ENCODE assay signal across 17 cellular contexts in genomic region chr5:111996574-111996973, GRCh38.
DNase-seq lines count a peak whose midpoint lies in the region; ATAC-seq and TF ChIP-seq lines count a peak whose summit lies in the region.
"Had no signal": no experiment of that assay in that cellular context is flagged by ENCODE, and none has a peak within 500 bp of the region (broad histone marks: within the 10 kb centered on the region; RNA-seq: fewer than 3 reads in every experiment).

No MANE protein-coding gene starts in this region.

- no peaks in the 10 kb centered on the region for H3K9me3 ChIP-seq in SJSA1 (replicated peaks)
- H3K9me3 ChIP-seq in osteoblast (ENCODE audit: low read depth, low read length): no peaks in the 10 kb centered on the region

- no peak overlapping the region for H2AFZ ChIP-seq in osteoblast (ENCODE audit: low read length)

- ATAC-seq in GM18868 (IDR thresholded peaks at IDR 0.05; ENCODE audit: unreplicated experiment) (peak; percentile 50), HG02981 (IDR thresholded peaks at IDR 0.05; ENCODE audit: unreplicated experiment) (peak; percentile 57)
- ATAC-seq: A549, T-helper 17 cell had no signal

- H3K4me1 ChIP-seq in SJSA1 (replicated peaks) (peaks cover 40% of the 10 kb centered on the region), osteoblast (ENCODE audit: insufficient read depth, low read length) (peaks cover 40% of the 10 kb centered on the region)
- H3K4me1 ChIP-seq: A549 had no signal

- H3K4me3 ChIP-seq in SJSA1 (no peak overlapping the region), osteoblast (ENCODE audit: insufficient read depth, low read length) (no peak overlapping the region)
- H3K4me3 ChIP-seq: A549 had no signal

- in situ Hi-C loops in KBM-7 (cut with MboI; ENCODE audit: low pct_unique_long_range_greater_than_20kb, low sequenced_read_pairs) (no loop called here), G401 (cut with HindIII; ENCODE audit: low sequenced_read_pairs) (no loop called here)

- DNase-seq in SJSA1 (ENCODE audit: low read depth in 1 of 2, low spot score in 2 of 2): no peak
- no peak for DNase-seq in osteoblast (ENCODE audit: insufficient read length, low spot score, missing footprints)
- no peak for DNase-seq in RKO (ENCODE audit: low spot score)
- no peak for DNase-seq in NCI-H2171 (lab: John Stamatoyannopoulos, UW)
- no peak for DNase-seq in KBM-7
- DNase-seq in G401 (ENCODE audit: low spot score): no peak
- DNase-seq: NCI-H1694 treated with DMSO at 0.1 percent for 48 hours, NCI-H510A, NCI-H774, OCI-M1, RPMI8226, SIG-M5, T-helper 17 cell had no signal

- H3K79me2 ChIP-seq in osteoblast (ENCODE audit: insufficient read depth, low read length): no peaks in the 10 kb centered on the region

- H4K20me1 ChIP-seq in osteoblast (ENCODE audit: insufficient read depth, low read length): no peaks in the 10 kb centered on the region

- H3K36me3 ChIP-seq in SJSA1 (no peaks in the 10 kb centered on the region), osteoblast (ENCODE audit: insufficient read depth, low read length) (no peaks in the 10 kb centered on the region)

- TF ChIP-seq CTCF in osteoblast (IDR thresholded peaks at IDR 0.05; ENCODE audit: extremely low read depth, low read depth, low read length): no peak

- H3K27ac ChIP-seq in SJSA1: peak overlapping the region; percentile 23
- peak overlapping the region; percentile 91 for H3K27ac ChIP-seq in osteoblast (ENCODE audit: low read depth, low read length)
- H3K27ac ChIP-seq: A549, C4-2B had no signal

- H3K4me2 ChIP-seq in osteoblast (ENCODE audit: insufficient read depth, low read length): no peak overlapping the region
- H3K4me2 ChIP-seq: A549 had no signal

- H3K27me3 ChIP-seq in SJSA1 (replicated peaks) (no peaks in the 10 kb centered on the region), osteoblast (ENCODE audit: insufficient read depth, low read length) (no peaks in the 10 kb centered on the region)
